Comparison of ENCODE assay signal across 11 cellular contexts in genomic region chr1:39493043-39493810, GRCh38. TPM values are rescaled to one million over a fixed set of nuclear protein-coding genes. Genes with fewer than 3 reads are reported as not detected.
DNase-seq lines count a peak whose midpoint lies in the region; ATAC-seq and TF ChIP-seq lines count a peak whose summit lies in the region.
"Not testable (repeated sequence)": the region's sequence is repeated elsewhere in the genome, so short reads cannot be mapped to it uniquely, and the experiment has no call there.
"Had no signal": no experiment of that assay in that cellular context is flagged by ENCODE, and none has a peak within 500 bp of the region (broad histone marks: within the 10 kb centered on the region; RNA-seq: fewer than 3 reads in every experiment).

No MANE protein-coding gene starts in this region.

- H2BK120ac ChIP-seq in neuronal stem cell (ENCODE audit: low read depth, low read length), result not testable (repeated sequence)

- not testable (repeated sequence) for DNase-seq in CD4-positive, alpha-beta T cell; activated CD4-positive, alpha-beta memory T cell treated with anti-CD3 and anti-CD28 coated beads for 36 hours; activated naive CD4-positive, alpha-beta T cell treated with anti-CD3 and anti-CD28 coated beads for 36 hours; central memory CD8-positive, alpha-beta T cell (ENCODE audit: low spot score in 2 of 2); mesothelial cell of epicardium (ENCODE audit: low spot score in 2 of 2, unreplicated experiment in 2 of 2); neuronal stem cell (ENCODE audit: low spot score); thyroid gland

- H4K91ac ChIP-seq in neuronal stem cell (ENCODE audit: low read depth, low read length, poor library complexity), result not testable (repeated sequence)

- not testable (repeated sequence) for H3K9me3 Mint-ChIP-seq in CD4-positive, alpha-beta T cell; IgD-negative memory B cell; activated CD4-positive, alpha-beta memory T cell treated with anti-CD3 and anti-CD28 coated beads for 36 hours; activated naive CD4-positive, alpha-beta T cell treated with anti-CD3 and anti-CD28 coated beads for 36 hours; central memory CD8-positive, alpha-beta T cell; mesothelial cell of epicardium

- not testable (repeated sequence) for H3K27ac Mint-ChIP-seq in CD4-positive, alpha-beta T cell; IgD-negative memory B cell; activated CD4-positive, alpha-beta memory T cell treated with anti-CD3 and anti-CD28 coated beads for 36 hours; activated naive CD4-positive, alpha-beta T cell treated with anti-CD3 and anti-CD28 coated beads for 36 hours; central memory CD8-positive, alpha-beta T cell (ENCODE audit: low read depth); mesothelial cell of epicardium

- not testable (repeated sequence) for H3K27ac ChIP-seq in CD4-positive, alpha-beta T cell (ENCODE audit: low read depth, low read length); neuronal stem cell (replicated peaks; ENCODE audit: low read length)
- H3K27ac ChIP-seq in thyroid gland, result peak overlapping the region in 2 of 3 donors; percentile 15 to 50

- peaks cover 30% of the 10 kb centered on the region for H3K27me3 Mint-ChIP-seq in CD4-positive, alpha-beta T cell
- not testable (repeated sequence) for H3K27me3 Mint-ChIP-seq in IgD-negative memory B cell
- peaks cover 17% of the 10 kb centered on the region for H3K27me3 Mint-ChIP-seq in activated CD4-positive, alpha-beta memory T cell treated with anti-CD3 and anti-CD28 coated beads for 36 hours
- peaks cover 31% of the 10 kb centered on the region for H3K27me3 Mint-ChIP-seq in activated naive CD4-positive, alpha-beta T cell treated with anti-CD3 and anti-CD28 coated beads for 36 hours (ENCODE audit: low read depth)
- peaks cover 22% of the 10 kb centered on the region for H3K27me3 Mint-ChIP-seq in central memory CD8-positive, alpha-beta T cell
- peaks cover 61% of the 10 kb centered on the region for H3K27me3 Mint-ChIP-seq in mesothelial cell of epicardium (ENCODE audit: low read depth)

- H3K4me2 ChIP-seq in neuronal stem cell (ENCODE audit: insufficient read depth, low read length, poor library complexity, severe bottlenecking), result not testable (repeated sequence)

- POLR2A ChIA-PET in CD4-positive, alpha-beta T cell (lab: Charles Lee); activated CD4-positive, alpha-beta memory T cell treated with anti-CD3 and anti-CD28 coated beads for 36 hours (lab: Charles Lee): not testable (repeated sequence)

- ATAC-seq in CD4-positive, alpha-beta T cell (ENCODE audit: poor library complexity); central memory CD8-positive, alpha-beta T cell (replicated peaks; ENCODE audit: extremely low read depth, poor library complexity, severe bottlenecking): not testable (repeated sequence)

- H3K23ac ChIP-seq in neuronal stem cell (ENCODE audit: low read depth, low read length, poor library complexity), result peak overlapping the region; percentile 89

- H3K14ac ChIP-seq in neuronal stem cell (ENCODE audit: low read length), result not testable (repeated sequence)

- peak overlapping the region; percentile 80 for H3K4me3 Mint-ChIP-seq in CD4-positive, alpha-beta T cell
- H3K4me3 Mint-ChIP-seq in IgD-negative memory B cell (peak overlapping the region in 3 of 4 donors; percentile 68 to 87 (median 83)), mesothelial cell of epicardium (peak overlapping the region; percentile 39)
- peak overlapping the region; percentile 52 for H3K4me3 Mint-ChIP-seq in activated CD4-positive, alpha-beta memory T cell treated with anti-CD3 and anti-CD28 coated beads for 36 hours
- H3K4me3 Mint-ChIP-seq in activated naive CD4-positive, alpha-beta T cell treated with anti-CD3 and anti-CD28 coated beads for 36 hours, result peak overlapping the region; percentile 11
- peak overlapping the region; percentile 54 for H3K4me3 Mint-ChIP-seq in central memory CD8-positive, alpha-beta T cell

- not testable (repeated sequence) for H3K18ac ChIP-seq in neuronal stem cell (ENCODE audit: low read length)

- intact Hi-C loops in CD4-positive, alpha-beta T cell (cut with DNase I, micrococcal nuclease); activated CD4-positive, alpha-beta memory T cell treated with anti-CD3 and anti-CD28 coated beads for 36 hours (cut with micrococcal nuclease); activated naive CD4-positive, alpha-beta T cell treated with anti-CD3 and anti-CD28 coated beads for 36 hours (cut with micrococcal nuclease); thyroid gland (cut with DNase I): not testable (repeated sequence)

- not testable (repeated sequence) for H2BK12ac ChIP-seq in neuronal stem cell (ENCODE audit: low read length)

- not testable (repeated sequence) for H3K4me1 Mint-ChIP-seq in CD4-positive, alpha-beta T cell (ENCODE audit: low read depth); IgD-negative memory B cell; activated CD4-positive, alpha-beta memory T cell treated with anti-CD3 and anti-CD28 coated beads for 36 hours (ENCODE audit: low read depth); activated naive CD4-positive, alpha-beta T cell treated with anti-CD3 and anti-CD28 coated beads for 36 hours (ENCODE audit: low read depth); central memory CD8-positive, alpha-beta T cell; mesothelial cell of epicardium

- not testable (repeated sequence) for H3K36me3 ChIP-seq in neuronal stem cell (replicated peaks in 1 of 2; ENCODE audit: control insufficient read depth in 2 of 2, insufficient read depth in 2 of 2, low read length in 2 of 2); thyroid gland

- not testable (repeated sequence) for TF ChIP-seq CTCF in CD4-positive, alpha-beta T cell (IDR thresholded peaks at IDR 0.05); mesothelial cell of epicardium (IDR thresholded peaks at IDR 0.05; ENCODE audit: unreplicated experiment); thyroid gland (IDR thresholded peaks at IDR 0.05)

- H3K27me3 ChIP-seq in CD4-positive, alpha-beta T cell (ENCODE audit: control insufficient read depth, insufficient read depth, low read length); thyroid gland: not testable (repeated sequence)
- peaks cover 24 to 51% (median 45%) of the 10 kb centered on the region in 3 experiments for H3K27me3 ChIP-seq in neuronal stem cell (ENCODE audit: control insufficient read depth in 3 of 3, insufficient read depth in 3 of 3, low read depth in 1 of 3, low read length in 3 of 3)

- CTCF ChIA-PET in CD4-positive, alpha-beta T cell (lab: Charles Lee), result not testable (repeated sequence)
- CTCF ChIA-PET in activated CD4-positive, alpha-beta memory T cell treated with anti-CD3 and anti-CD28 coated beads for 36 hours (lab: Charles Lee), result interaction anchor here (0.6 kb wide), 1 partner anchor 180 kb away, joined by 3 read pairs; no protein-coding TSS in a partner anchor
- CTCF ChIA-PET in activated naive CD4-positive, alpha-beta T cell treated with anti-CD3 and anti-CD28 coated beads for 36 hours (lab: Charles Lee), result interaction anchor here (0.7 kb wide), 1 partner anchor 46 kb away, joined by 4 read pairs; no protein-coding TSS in a partner anchor

- peak overlapping the region; percentile 3 for H2AK5ac ChIP-seq in neuronal stem cell (ENCODE audit: low read depth, low read length)

- not testable (repeated sequence) for H3K36me3 Mint-ChIP-seq in CD4-positive, alpha-beta T cell (ENCODE audit: low read depth); IgD-negative memory B cell; activated CD4-positive, alpha-beta memory T cell treated with anti-CD3 and anti-CD28 coated beads for 36 hours; activated naive CD4-positive, alpha-beta T cell treated with anti-CD3 and anti-CD28 coated beads for 36 hours (ENCODE audit: low read depth); central memory CD8-positive, alpha-beta T cell (ENCODE audit: insufficient read depth); mesothelial cell of epicardium

- not testable (repeated sequence) for H3K4ac ChIP-seq in neuronal stem cell (ENCODE audit: low read length)

- not testable (repeated sequence) for H2AFZ ChIP-seq in neuronal stem cell (ENCODE audit: low read length)

- not testable (repeated sequence) for H3K79me1 ChIP-seq in neuronal stem cell (ENCODE audit: low read depth, low read length)

- not testable (repeated sequence) for H2BK5ac ChIP-seq in neuronal stem cell (ENCODE audit: low read length)

- not testable (repeated sequence) for H3K4me3 ChIP-seq in neuronal stem cell (ENCODE audit: low read length in 2 of 2)
- peak overlapping the region in 1 of 3 donors; percentile 37 for H3K4me3 ChIP-seq in thyroid gland (replicated peaks in 1 of 3)

- H3K4me1 ChIP-seq in neuronal stem cell (ENCODE audit: control insufficient read depth in 2 of 2, insufficient read depth in 1 of 2, low read depth in 1 of 2, low read length in 2 of 2), result not testable (repeated sequence)
- H3K4me1 ChIP-seq in thyroid gland, result peaks cover 0 to 26% of the 10 kb centered on the region in 2 donors

- TF ChIP-seq POLR2A in thyroid gland (IDR thresholded peaks at IDR 0.05), result not testable (repeated sequence)

- H2BK15ac ChIP-seq in neuronal stem cell (ENCODE audit: low read length), result peak overlapping the region; percentile 49

- no CpG with 5 or more reads among the region's 13 CpGs for WGBS in neuronal stem cell (ENCODE audit: extremely low coverage in 2 of 2, insufficient read length in 2 of 2, insufficient replicate concordance in 1 of 2), 2 donors
- 86 to 94% methylated on average over 13 of the region's 13 CpGs for WGBS in thyroid gland, 2 donors

- H4K8ac ChIP-seq in neuronal stem cell (ENCODE audit: low read depth, low read length), result not testable (repeated sequence)

- not testable (repeated sequence) for H3K9me3 ChIP-seq in CD4-positive, alpha-beta T cell (ENCODE audit: control insufficient read depth, low read length); neuronal stem cell (replicated peaks in 1 of 2; ENCODE audit: control insufficient read depth in 2 of 2, insufficient read depth in 1 of 2, low read depth in 1 of 2, low read length in 2 of 2); thyroid gland

- H3K9ac ChIP-seq in neuronal stem cell (ENCODE audit: low read depth, low read length, poor library complexity), result not testable (repeated sequence)

RNA-seq across cellular contexts. Expression of gene BMP8A, which starts 1.8 kb away (rescaled TPM):
- not detected for total RNA-seq in CD4-positive, alpha-beta T cell
- 0.21 TPM for polyA plus RNA-seq in IgD-negative memory B cell
- total RNA-seq in activated CD4-positive, alpha-beta memory T cell treated with anti-CD3 and anti-CD28 coated beads for 36 hours, result not detected
- total RNA-seq in activated naive CD4-positive, alpha-beta T cell treated with anti-CD3 and anti-CD28 coated beads for 36 hours, result not detected
- 0.27 TPM in 1 of 3 replicates, not detected in the others for total RNA-seq in mesothelial cell of epicardium
- 0.03 TPM for polyA plus RNA-seq in neuronal stem cell (2013, experiment 1 of 2)
- polyA plus RNA-seq in neuronal stem cell (2013, experiment 2 of 2), result 0.04 TPM
- total RNA-seq in thyroid gland, result 100 to 1,000 TPM in 3 of 4 donors, 10 to 100 TPM in 1; 58.5 to 386 (median 270) TPM
- total RNA-seq: H4; T-helper 1 cell treated with Interleukin-12 subunit alpha and Interleukin-12 subunit beta and Interleukin-4 antibody, amounts not matched to agents 30 ng/mL and 1 ng/mL, for 36 hours had no signal
- polyA plus RNA-seq: mammary epithelial cell had no signal

Comparison
In these comparisons a context has a peak if more than half of its experiments do, and no peak if none do; other contexts are left out.
1. H3K4me3 Mint-ChIP-seq: peak in every context shown above with its lines; median percentile 83 in IgD-negative memory B cell; 80 in CD4-positive, alpha-beta T cell; 54 in central memory CD8-positive, alpha-beta T cell; 52 in activated CD4-positive, alpha-beta memory T cell treated with anti-CD3 and anti-CD28 coated beads for 36 hours; 39 in mesothelial cell of epicardium; 11 in activated naive CD4-positive, alpha-beta T cell treated with anti-CD3 and anti-CD28 coated beads for 36 hours.
2. RNA of gene BMP8A, which starts 1.8 kb away (total RNA-seq): 58.5 to 386 TPM in thyroid gland; not detected in CD4-positive, alpha-beta T cell, not detected in activated CD4-positive, alpha-beta memory T cell treated with anti-CD3 and anti-CD28 coated beads for 36 hours, 0.27 TPM in mesothelial cell of epicardium and not detected in activated naive CD4-positive, alpha-beta T cell treated with anti-CD3 and anti-CD28 coated beads for 36 hours; every median in the first group is over 10 times any median in the second.